In the genomic region with DNA sequence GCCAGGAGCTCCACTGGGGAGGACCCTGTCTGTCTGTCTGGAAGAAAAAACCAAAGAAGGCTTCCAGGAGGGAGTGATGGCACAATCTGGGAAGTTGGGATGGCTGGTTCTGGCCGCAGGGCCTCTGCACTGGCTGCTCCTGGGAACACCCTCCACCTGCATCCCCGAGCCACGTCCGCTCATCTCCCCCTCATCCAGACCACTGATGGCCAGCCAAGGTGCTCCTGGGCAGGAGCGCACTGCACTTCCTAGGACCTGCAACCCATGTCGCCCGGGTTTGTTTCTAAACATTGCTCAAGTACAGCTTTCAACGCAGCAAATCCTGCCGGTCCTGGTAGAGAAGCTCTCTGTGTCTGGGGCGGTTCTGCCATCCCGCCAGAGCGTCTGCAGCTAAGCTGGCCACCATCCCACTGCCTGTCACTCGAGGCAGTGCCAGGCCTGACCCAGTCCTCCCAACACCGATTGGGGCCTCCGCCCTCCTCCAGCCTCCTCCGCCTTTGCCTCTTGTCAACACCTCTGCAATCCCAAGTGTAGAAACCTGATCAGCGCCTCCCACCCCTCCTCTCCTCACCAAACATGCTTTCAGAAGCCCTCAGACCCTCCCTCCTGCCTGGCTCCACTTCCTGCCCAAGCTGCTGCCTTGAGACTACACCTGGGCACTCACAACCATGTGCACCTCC, we compare ENCODE assay signal across 1 cellular context.
TF ChIP-seq lines count a peak whose summit lies in the region.

No MANE protein-coding gene starts in this region.

TF ChIP-seq in IMR-90, 13 proteins besides CTCF, POLR2A, EP300 and RAD21:
- no peak for TF ChIP-seq MXI1 (IDR thresholded peaks at IDR 0.05; ENCODE audit: borderline replicate concordance, low read depth, low read length)
- TF ChIP-seq, protein P1, sequence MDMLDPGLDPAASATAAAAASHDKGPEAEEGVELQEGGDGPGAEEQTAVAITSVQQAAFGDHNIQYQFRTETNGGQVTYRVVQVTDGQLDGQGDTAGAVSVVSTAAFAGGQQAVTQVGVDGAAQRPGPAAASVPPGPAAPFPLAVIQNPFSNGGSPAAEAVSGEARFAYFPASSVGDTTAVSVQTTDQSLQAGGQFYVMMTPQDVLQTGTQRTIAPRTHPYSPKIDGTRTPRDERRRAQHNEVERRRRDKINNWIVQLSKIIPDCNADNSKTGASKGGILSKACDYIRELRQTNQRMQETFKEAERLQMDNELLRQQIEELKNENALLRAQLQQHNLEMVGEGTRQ (IDR thresholded peaks at IDR 0.05; ENCODE audit: low read depth, low read length): no peak
- TF ChIP-seq FOS (IDR thresholded peaks at IDR 0.05; ENCODE audit: low read depth, low read length): no peak
- TF ChIP-seq, protein P2, sequence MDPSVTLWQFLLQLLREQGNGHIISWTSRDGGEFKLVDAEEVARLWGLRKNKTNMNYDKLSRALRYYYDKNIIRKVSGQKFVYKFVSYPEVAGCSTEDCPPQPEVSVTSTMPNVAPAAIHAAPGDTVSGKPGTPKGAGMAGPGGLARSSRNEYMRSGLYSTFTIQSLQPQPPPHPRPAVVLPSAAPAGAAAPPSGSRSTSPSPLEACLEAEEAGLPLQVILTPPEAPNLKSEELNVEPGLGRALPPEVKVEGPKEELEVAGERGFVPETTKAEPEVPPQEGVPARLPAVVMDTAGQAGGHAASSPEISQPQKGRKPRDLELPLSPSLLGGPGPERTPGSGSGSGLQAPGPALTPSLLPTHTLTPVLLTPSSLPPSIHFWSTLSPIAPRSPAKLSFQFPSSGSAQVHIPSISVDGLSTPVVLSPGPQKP (IDR thresholded peaks at IDR 0.05; ENCODE audit: borderline replicate concordance, low read depth, low read length): no peak
- no peak for TF ChIP-seq CHD1 (IDR thresholded peaks at IDR 0.05; ENCODE audit: low read depth, low read length)
- TF ChIP-seq RFX5 (IDR thresholded peaks at IDR 0.05; ENCODE audit: low read depth, low read length): no peak
- no peak for TF ChIP-seq BHLHE40 (IDR thresholded peaks at IDR 0.05; ENCODE audit: low read depth, low read length)
- no peak for TF ChIP-seq SMC3 (IDR thresholded peaks at IDR 0.05; ENCODE audit: low read depth, low read length)
- TF ChIP-seq RCOR1 (IDR thresholded peaks at IDR 0.05; ENCODE audit: insufficient replicate concordance, low read length): no peak
- no peak for TF ChIP-seq CEBPB (IDR thresholded peaks at IDR 0.05; ENCODE audit: low read depth, low read length)
- TF ChIP-seq MAFK (IDR thresholded peaks at IDR 0.05; ENCODE audit: low read depth, low read length): no peak
- no peak for TF ChIP-seq MAZ (IDR thresholded peaks at IDR 0.05; ENCODE audit: borderline replicate concordance, low read depth, low read length)
- no peak for TF ChIP-seq NFE2L2 (IDR thresholded peaks at IDR 0.05; ENCODE audit: low read depth, low read length)
